In genomic region chr9:125025584-125025983, GRCh38 we compare ENCODE assay signal across 10 cellular contexts.
"Had no signal": no experiment of that assay in that cellular context is flagged by ENCODE, and none has a peak within 500 bp of the region (broad histone marks: within the 10 kb centered on the region; RNA-seq: fewer than 3 reads in every experiment).

No MANE protein-coding gene starts in this region.

- H3K27me3 ChIP-seq: transverse colon had no signal

- H3K4me1 Mint-ChIP-seq: central memory CD8-positive, alpha-beta T cell; immature natural killer cell; WTC11 had no signal

- H3K4me3 ChIP-seq: transverse colon had no signal

- H3K9me3 Mint-ChIP-seq: central memory CD8-positive, alpha-beta T cell; immature natural killer cell had no signal

- H3K27me3 Mint-ChIP-seq: central memory CD8-positive, alpha-beta T cell; naive thymus-derived CD8-positive, alpha-beta T cell had no signal

- H3K27ac Mint-ChIP-seq: immature natural killer cell, WTC11 had no signal

- H3K9me3 ChIP-seq: transverse colon had no signal

- H3K36me3 ChIP-seq: transverse colon had no signal

- H3K4me3 Mint-ChIP-seq: central memory CD8-positive, alpha-beta T cell; immature natural killer cell; naive thymus-derived CD8-positive, alpha-beta T cell; WTC11 had no signal

- ATAC-seq: naive thymus-derived CD8-positive, alpha-beta T cell; WTC11 had no signal

- DNase-seq: activated gamma-delta T cell; cortex of kidney; effector CD8-positive, alpha-beta T cell; immature natural killer cell; left colon; naive thymus-derived CD8-positive, alpha-beta T cell; posterior cingulate gyrus; transverse colon had no signal
